In the genomic region with DNA sequence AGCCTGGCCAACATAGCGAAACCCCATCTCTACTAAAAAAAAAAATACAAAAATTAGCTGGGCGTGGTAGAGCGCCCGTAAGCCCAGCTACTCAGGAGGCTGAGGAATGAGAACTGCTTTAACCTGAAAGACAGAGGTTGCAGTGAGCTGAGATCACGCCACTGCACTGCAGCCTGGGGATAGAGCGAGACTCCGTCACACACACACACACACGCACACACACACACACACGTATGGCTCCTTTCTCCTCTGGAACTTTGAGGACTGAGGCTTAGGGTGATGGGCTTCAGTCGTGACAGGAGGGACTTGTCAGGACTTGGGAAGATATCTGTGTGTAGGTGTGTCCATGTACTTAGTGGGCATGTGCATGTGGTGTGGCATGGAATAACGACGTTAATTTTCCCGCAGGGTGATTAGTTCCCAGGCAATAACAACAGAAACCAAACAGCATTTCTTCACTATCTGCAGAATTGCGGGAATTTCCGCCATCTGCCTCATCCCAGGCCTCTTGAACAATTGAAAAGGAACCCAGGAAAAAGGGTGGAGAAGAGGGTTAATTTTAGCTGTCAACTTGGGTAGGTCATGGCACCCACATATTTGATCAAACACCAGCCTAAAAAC, we compare ENCODE assay signal across 1 cellular context.
TF ChIP-seq lines count a peak whose summit lies in the region.

No MANE protein-coding gene starts in this region.

TF ChIP-seq in GM23338, 12 proteins besides CTCF, POLR2A, EP300 and RAD21 (continued from another document):
- TF ChIP-seq, protein P1, sequence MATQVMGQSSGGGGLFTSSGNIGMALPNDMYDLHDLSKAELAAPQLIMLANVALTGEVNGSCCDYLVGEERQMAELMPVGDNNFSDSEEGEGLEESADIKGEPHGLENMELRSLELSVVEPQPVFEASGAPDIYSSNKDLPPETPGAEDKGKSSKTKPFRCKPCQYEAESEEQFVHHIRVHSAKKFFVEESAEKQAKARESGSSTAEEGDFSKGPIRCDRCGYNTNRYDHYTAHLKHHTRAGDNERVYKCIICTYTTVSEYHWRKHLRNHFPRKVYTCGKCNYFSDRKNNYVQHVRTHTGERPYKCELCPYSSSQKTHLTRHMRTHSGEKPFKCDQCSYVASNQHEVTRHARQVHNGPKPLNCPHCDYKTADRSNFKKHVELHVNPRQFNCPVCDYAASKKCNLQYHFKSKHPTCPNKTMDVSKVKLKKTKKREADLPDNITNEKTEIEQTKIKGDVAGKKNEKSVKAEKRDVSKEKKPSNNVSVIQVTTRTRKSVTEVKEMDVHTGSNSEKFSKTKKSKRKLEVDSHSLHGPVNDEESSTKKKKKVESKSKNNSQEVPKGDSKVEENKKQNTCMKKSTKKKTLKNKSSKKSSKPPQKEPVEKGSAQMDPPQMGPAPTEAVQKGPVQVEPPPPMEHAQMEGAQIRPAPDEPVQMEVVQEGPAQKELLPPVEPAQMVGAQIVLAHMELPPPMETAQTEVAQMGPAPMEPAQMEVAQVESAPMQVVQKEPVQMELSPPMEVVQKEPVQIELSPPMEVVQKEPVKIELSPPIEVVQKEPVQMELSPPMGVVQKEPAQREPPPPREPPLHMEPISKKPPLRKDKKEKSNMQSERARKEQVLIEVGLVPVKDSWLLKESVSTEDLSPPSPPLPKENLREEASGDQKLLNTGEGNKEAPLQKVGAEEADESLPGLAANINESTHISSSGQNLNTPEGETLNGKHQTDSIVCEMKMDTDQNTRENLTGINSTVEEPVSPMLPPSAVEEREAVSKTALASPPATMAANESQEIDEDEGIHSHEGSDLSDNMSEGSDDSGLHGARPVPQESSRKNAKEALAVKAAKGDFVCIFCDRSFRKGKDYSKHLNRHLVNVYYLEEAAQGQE (IDR thresholded peaks at IDR 0.05; ENCODE audit: unreplicated experiment) = no peak
- TF ChIP-seq EZH2phosphoT487 (IDR thresholded peaks at IDR 0.05; ENCODE audit: unreplicated experiment) = no peak
- TF ChIP-seq, protein P2, sequence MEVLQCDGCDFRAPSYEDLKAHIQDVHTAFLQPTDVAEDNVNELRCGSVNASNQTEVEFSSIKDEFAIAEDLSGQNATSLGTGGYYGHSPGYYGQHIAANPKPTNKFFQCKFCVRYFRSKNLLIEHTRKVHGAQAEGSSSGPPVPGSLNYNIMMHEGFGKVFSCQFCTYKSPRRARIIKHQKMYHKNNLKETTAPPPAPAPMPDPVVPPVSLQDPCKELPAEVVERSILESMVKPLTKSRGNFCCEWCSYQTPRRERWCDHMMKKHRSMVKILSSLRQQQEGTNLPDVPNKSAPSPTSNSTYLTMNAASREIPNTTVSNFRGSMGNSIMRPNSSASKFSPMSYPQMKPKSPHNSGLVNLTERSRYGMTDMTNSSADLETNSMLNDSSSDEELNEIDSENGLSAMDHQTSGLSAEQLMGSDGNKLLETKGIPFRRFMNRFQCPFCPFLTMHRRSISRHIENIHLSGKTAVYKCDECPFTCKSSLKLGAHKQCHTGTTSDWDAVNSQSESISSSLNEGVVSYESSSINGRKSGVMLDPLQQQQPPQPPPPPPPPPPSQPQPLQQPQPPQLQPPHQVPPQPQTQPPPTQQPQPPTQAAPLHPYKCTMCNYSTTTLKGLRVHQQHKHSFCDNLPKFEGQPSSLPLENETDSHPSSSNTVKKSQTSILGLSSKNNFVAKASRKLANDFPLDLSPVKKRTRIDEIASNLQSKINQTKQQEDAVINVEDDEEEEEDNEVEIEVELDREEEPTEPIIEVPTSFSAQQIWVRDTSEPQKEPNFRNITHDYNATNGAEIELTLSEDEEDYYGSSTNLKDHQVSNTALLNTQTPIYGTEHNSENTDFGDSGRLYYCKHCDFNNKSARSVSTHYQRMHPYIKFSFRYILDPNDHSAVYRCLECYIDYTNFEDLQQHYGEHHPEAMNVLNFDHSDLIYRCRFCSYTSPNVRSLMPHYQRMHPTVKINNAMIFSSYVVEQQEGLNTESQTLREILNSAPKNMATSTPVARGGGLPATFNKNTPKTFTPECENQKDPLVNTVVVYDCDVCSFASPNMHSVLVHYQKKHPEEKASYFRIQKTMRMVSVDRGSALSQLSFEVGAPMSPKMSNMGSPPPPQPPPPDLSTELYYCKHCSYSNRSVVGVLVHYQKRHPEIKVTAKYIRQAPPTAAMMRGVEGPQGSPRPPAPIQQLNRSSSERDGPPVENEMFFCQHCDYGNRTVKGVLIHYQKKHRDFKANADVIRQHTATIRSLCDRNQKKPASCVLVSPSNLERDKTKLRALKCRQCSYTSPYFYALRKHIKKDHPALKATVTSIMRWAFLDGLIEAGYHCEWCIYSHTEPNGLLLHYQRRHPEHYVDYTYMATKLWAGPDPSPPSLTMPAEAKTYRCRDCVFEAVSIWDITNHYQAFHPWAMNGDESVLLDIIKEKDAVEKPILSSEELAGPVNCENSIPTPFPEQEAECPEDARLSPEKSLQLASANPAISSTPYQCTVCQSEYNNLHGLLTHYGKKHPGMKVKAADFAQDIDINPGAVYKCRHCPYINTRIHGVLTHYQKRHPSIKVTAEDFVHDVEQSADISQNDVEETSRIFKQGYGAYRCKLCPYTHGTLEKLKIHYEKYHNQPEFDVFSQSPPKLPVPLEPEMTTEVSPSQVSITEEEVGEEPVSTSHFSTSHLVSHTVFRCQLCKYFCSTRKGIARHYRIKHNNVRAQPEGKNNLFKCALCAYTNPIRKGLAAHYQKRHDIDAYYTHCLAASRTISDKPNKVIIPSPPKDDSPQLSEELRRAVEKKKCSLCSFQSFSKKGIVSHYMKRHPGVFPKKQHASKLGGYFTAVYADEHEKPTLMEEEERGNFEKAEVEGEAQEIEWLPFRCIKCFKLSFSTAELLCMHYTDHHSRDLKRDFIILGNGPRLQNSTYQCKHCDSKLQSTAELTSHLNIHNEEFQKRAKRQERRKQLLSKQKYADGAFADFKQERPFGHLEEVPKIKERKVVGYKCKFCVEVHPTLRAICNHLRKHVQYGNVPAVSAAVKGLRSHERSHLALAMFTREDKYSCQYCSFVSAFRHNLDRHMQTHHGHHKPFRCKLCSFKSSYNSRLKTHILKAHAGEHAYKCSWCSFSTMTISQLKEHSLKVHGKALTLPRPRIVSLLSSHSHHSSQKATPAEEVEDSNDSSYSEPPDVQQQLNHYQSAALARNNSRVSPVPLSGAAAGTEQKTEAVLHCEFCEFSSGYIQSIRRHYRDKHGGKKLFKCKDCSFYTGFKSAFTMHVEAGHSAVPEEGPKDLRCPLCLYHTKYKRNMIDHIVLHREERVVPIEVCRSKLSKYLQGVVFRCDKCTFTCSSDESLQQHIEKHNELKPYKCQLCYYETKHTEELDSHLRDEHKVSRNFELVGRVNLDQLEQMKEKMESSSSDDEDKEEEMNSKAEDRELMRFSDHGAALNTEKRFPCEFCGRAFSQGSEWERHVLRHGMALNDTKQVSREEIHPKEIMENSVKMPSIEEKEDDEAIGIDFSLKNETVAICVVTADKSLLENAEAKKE (CRISPR knock-in tag; IDR thresholded peaks at IDR 0.05) = no peak
- TF ChIP-seq, protein P3, sequence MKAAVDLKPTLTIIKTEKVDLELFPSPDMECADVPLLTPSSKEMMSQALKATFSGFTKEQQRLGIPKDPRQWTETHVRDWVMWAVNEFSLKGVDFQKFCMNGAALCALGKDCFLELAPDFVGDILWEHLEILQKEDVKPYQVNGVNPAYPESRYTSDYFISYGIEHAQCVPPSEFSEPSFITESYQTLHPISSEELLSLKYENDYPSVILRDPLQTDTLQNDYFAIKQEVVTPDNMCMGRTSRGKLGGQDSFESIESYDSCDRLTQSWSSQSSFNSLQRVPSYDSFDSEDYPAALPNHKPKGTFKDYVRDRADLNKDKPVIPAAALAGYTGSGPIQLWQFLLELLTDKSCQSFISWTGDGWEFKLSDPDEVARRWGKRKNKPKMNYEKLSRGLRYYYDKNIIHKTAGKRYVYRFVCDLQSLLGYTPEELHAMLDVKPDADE (IDR thresholded peaks at IDR 0.05) = no peak
TF ChIP-seq in GM23338: peak in this region for 0.
